Comparison of ENCODE assay signal across 9 cellular contexts in the genomic region with DNA sequence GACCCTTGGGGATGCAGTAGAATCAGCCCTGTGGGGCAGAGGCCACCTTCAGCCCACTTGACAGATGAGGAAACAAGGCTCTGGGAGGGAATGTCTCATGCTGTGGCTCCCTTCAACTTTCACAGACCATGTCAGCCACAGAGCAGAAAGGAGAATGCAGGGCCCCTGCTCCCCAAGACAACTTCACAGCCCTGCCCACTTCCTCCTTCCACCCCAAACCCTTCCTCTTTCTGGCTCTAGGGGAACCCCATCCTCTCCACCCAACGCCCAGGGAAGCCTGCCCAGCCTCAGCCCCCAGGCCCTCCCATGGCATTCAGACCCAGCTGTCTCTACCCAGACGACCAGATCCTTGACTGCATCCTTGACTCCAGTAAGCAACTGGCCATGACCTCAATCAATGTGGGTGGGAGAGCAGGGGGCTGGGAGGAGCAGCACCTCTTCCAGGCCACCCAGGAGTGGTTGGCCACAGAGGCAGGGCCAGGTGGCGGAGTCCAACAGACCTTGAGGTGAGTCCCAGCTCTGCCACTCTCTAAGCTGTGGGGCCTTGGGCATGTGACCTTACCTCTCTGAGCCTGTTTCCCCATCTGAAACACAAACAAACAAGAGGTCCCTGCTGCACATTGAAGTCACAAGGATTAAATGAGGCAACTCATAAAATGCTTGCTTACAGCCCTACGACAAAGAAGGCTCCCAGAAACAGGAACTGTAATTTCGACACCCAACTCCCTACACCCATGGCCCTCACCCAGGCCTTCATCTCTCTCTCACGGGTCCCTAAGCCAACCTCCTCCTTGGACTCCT. TPM values are rescaled to one million over a fixed set of nuclear protein-coding genes. Genes with fewer than 3 reads are reported as not detected.
A peak's percentile ranks its signal among the peaks of the same experiment; 100 is the strongest.
DNase-seq lines count a peak whose midpoint lies in the region; ATAC-seq and TF ChIP-seq lines count a peak whose summit lies in the region.
"Had no signal": no experiment of that assay in that cellular context is flagged by ENCODE, and none has a peak within 500 bp of the region (broad histone marks: within the 10 kb centered on the region; RNA-seq: fewer than 3 reads in every experiment).

No MANE protein-coding gene starts in this region.

- no peak overlapping the region for H3K4ac ChIP-seq in neuronal stem cell (ENCODE audit: low read length)

- H3K79me1 ChIP-seq in neuronal stem cell (ENCODE audit: low read depth, low read length): peaks cover 8% of the 10 kb centered on the region

- peak overlapping the region; percentile 82; the same call in 1 of the 2 replicates for H3K27ac ChIP-seq in MM.1S (ENCODE audit: low read length)
- no peak overlapping the region for H3K27ac ChIP-seq in neuronal stem cell (replicated peaks; ENCODE audit: low read length)
- H3K27ac ChIP-seq in brain microvascular endothelial cell: no peak overlapping the region

- no peaks in the 10 kb centered on the region for H3K9me3 ChIP-seq in MM.1S (replicated peaks; ENCODE audit: insufficient read depth, low read length)
- H3K9me3 ChIP-seq in neuronal stem cell (replicated peaks in 1 of 2; ENCODE audit: control insufficient read depth in 2 of 2, insufficient read depth in 1 of 2, low read depth in 1 of 2, low read length in 2 of 2): no peaks in the 10 kb centered on the region

- ATAC-seq in activated naive CD8-positive, alpha-beta T cell treated with anti-CD3 and anti-CD28 coated beads, Interleukin-2, amount 10 ng/mL, durations not matched to agents 7 days and 5 days (ENCODE audit: low read depth): peak; percentile 16
- ATAC-seq in GM19467 (IDR thresholded peaks at IDR 0.05; ENCODE audit: unreplicated experiment): no peak
- no peak for ATAC-seq in HG02623 (IDR thresholded peaks at IDR 0.05; ENCODE audit: unreplicated experiment)
- ATAC-seq: HCT116 had no signal

- H2BK15ac ChIP-seq in neuronal stem cell (ENCODE audit: low read length): no peak overlapping the region

- peak overlapping the region; percentile 66 for H2BK5ac ChIP-seq in neuronal stem cell (ENCODE audit: low read length)

- no peak overlapping the region for H4K8ac ChIP-seq in neuronal stem cell (ENCODE audit: low read depth, low read length)

- H2BK12ac ChIP-seq in neuronal stem cell (ENCODE audit: low read length): no peak overlapping the region

- H2AK5ac ChIP-seq in neuronal stem cell (ENCODE audit: low read depth, low read length): no peak overlapping the region

- H2AFZ ChIP-seq in MM.1S (ENCODE audit: low read length) (no peak overlapping the region), neuronal stem cell (ENCODE audit: low read length) (no peak overlapping the region)

- H3K9me2 ChIP-seq in MM.1S (replicated peaks; ENCODE audit: insufficient read depth, low read length): no peaks in the 10 kb centered on the region

- no peak for TF ChIP-seq CTCF in MM.1S (IDR thresholded peaks at IDR 0.05; ENCODE audit: low read length)
- no peak for TF ChIP-seq CTCF in brain microvascular endothelial cell (IDR thresholded peaks at IDR 0.05; ENCODE audit: low read depth, low read length, missing control alignments)

- peak; percentile 33 for TF ChIP-seq POLR2A in GM15510 (IDR thresholded peaks at IDR 0.05; ENCODE audit: borderline replicate concordance, extremely low read depth, insufficient read length)

- H3K27ac Mint-ChIP-seq in activated naive CD8-positive, alpha-beta T cell treated with anti-CD3 and anti-CD28 coated beads, Interleukin-2, amount 10 ng/mL, durations not matched to agents 7 days and 5 days: peak overlapping the region; percentile 95

- no peak overlapping the region for H2BK120ac ChIP-seq in neuronal stem cell (ENCODE audit: low read depth, low read length)

- H3K9ac ChIP-seq in MM.1S (ENCODE audit: low read length) (no peak overlapping the region; the same call in 1 of the 2 replicates), neuronal stem cell (ENCODE audit: low read depth, low read length, poor library complexity) (no peak overlapping the region)

- H3F3A ChIP-seq in MM.1S (ENCODE audit: insufficient read depth, low read length): peaks cover 39% of the 10 kb centered on the region

- H3K36me3 Mint-ChIP-seq in activated naive CD8-positive, alpha-beta T cell treated with anti-CD3 and anti-CD28 coated beads, Interleukin-2, amount 10 ng/mL, durations not matched to agents 7 days and 5 days: peaks cover 45% of the 10 kb centered on the region

- H3K4me3 ChIP-seq in MM.1S (ENCODE audit: low read length): no peak overlapping the region
- H3K4me3 ChIP-seq in neuronal stem cell (ENCODE audit: low read length in 2 of 2): no peak overlapping the region
- no peak overlapping the region for H3K4me3 ChIP-seq in brain microvascular endothelial cell (ENCODE audit: low read depth, low read length)

- H3K4me1 ChIP-seq in MM.1S (ENCODE audit: low read length) (peaks cover 57% of the 10 kb centered on the region), neuronal stem cell (ENCODE audit: control insufficient read depth in 2 of 2, insufficient read depth in 1 of 2, low read depth in 1 of 2, low read length in 2 of 2) (no peaks in the 10 kb centered on the region)

- no peaks in the 10 kb centered on the region for H3K9me3 Mint-ChIP-seq in activated naive CD8-positive, alpha-beta T cell treated with anti-CD3 and anti-CD28 coated beads, Interleukin-2, amount 10 ng/mL, durations not matched to agents 7 days and 5 days

- peak; percentile 36 for DNase-seq in MM.1S
- peak; percentile 59 for DNase-seq in activated naive CD8-positive, alpha-beta T cell treated with anti-CD3 and anti-CD28 coated beads, Interleukin-2, amount 10 ng/mL, durations not matched to agents 7 days and 5 days
- DNase-seq in neuronal stem cell (ENCODE audit: low spot score): no peak
- DNase-seq in G401 (ENCODE audit: low spot score): no peak
- no peak for DNase-seq in brain microvascular endothelial cell

- H4K91ac ChIP-seq in neuronal stem cell (ENCODE audit: low read depth, low read length, poor library complexity): no peak overlapping the region

- no peak overlapping the region for H3K23ac ChIP-seq in neuronal stem cell (ENCODE audit: low read depth, low read length, poor library complexity)

- H3K36me3 ChIP-seq in MM.1S (replicated peaks; ENCODE audit: insufficient read depth, low read length) (peaks cover 3% of the 10 kb centered on the region; the same call in 1 of the 2 replicates), neuronal stem cell (replicated peaks in 1 of 2; ENCODE audit: control insufficient read depth in 2 of 2, insufficient read depth in 2 of 2, low read length in 2 of 2) (peaks cover 71 to 78% of the 10 kb centered on the region in 2 donors), brain microvascular endothelial cell (replicated peaks) (peaks cover 68% of the 10 kb centered on the region)

- peak overlapping the region; percentile 31; the same call in 1 of the 2 replicates for H3K4me2 ChIP-seq in MM.1S (ENCODE audit: low read depth, low read length)
- H3K4me2 ChIP-seq in neuronal stem cell (ENCODE audit: insufficient read depth, low read length, poor library complexity, severe bottlenecking): no peak overlapping the region

- no peaks in the 10 kb centered on the region for H3K27me3 Mint-ChIP-seq in activated naive CD8-positive, alpha-beta T cell treated with anti-CD3 and anti-CD28 coated beads, Interleukin-2, amount 10 ng/mL, durations not matched to agents 7 days and 5 days

- no CpG with 5 or more reads among the region's 6 CpGs for WGBS in neuronal stem cell (ENCODE audit: extremely low coverage in 2 of 2, insufficient read length in 2 of 2, insufficient replicate concordance in 1 of 2), 2 donors

- no peaks in the 10 kb centered on the region for H3K27me3 ChIP-seq in MM.1S (replicated peaks; ENCODE audit: insufficient read depth, low read length)
- no peaks in the 10 kb centered on the region for H3K27me3 ChIP-seq in neuronal stem cell (ENCODE audit: control insufficient read depth in 3 of 3, insufficient read depth in 3 of 3, low read depth in 1 of 3, low read length in 3 of 3)
- no peaks in the 10 kb centered on the region for H3K27me3 ChIP-seq in brain microvascular endothelial cell (replicated peaks)

- no peak overlapping the region for H3K18ac ChIP-seq in neuronal stem cell (ENCODE audit: low read length)

- H3K79me2 ChIP-seq in MM.1S (ENCODE audit: low read length): peaks cover 68% of the 10 kb centered on the region

- H4K20me1 ChIP-seq in MM.1S (ENCODE audit: insufficient read depth, low read length): no peaks in the 10 kb centered on the region

- peaks cover 61% of the 10 kb centered on the region for H3K4me1 Mint-ChIP-seq in activated naive CD8-positive, alpha-beta T cell treated with anti-CD3 and anti-CD28 coated beads, Interleukin-2, amount 10 ng/mL, durations not matched to agents 7 days and 5 days

- in situ Hi-C loops in G401 (cut with HindIII; ENCODE audit: low sequenced_read_pairs): no loop called here
- in situ Hi-C loops in brain microvascular endothelial cell (cut with HindIII; ENCODE audit: low pct_ligation_motif_present, low sequenced_read_pairs): no loop called here

- no peak overlapping the region for H3K14ac ChIP-seq in neuronal stem cell (ENCODE audit: low read length)

- H3K4me3 Mint-ChIP-seq in activated naive CD8-positive, alpha-beta T cell treated with anti-CD3 and anti-CD28 coated beads, Interleukin-2, amount 10 ng/mL, durations not matched to agents 7 days and 5 days: peak overlapping the region; percentile 77

- POLR2A ChIA-PET in activated naive CD8-positive, alpha-beta T cell treated with anti-CD3 and anti-CD28 coated beads, Interleukin-2, amount 10 ng/mL, durations not matched to agents 7 days and 5 days (lab: Charles Lee): interaction anchor here (0.6 to 5.7 kb wide), 6 partner anchors 15 to 69 kb away, joined by 3 to 63 read pairs (median 4); a partner anchor contains a TSS

RNA-seq across cellular contexts. Expression of a gene that starts 15.8 kb away (rescaled TPM):
- total RNA-seq in activated naive CD8-positive, alpha-beta T cell treated with anti-CD3 and anti-CD28 coated beads, Interleukin-2, amount 10 ng/mL, durations not matched to agents 7 days and 5 days: 10 to 100 TPM; 41.3 to 42.2 TPM
- polyA plus RNA-seq in neuronal stem cell (2013, experiment 1 of 2): 29.2 TPM
- polyA plus RNA-seq in neuronal stem cell (2013, experiment 2 of 2): 27.6 TPM
- total RNA-seq in G401 (2014; rRNA removed; shearing (Covaris generic)): 41.1 and 52.0 TPM in 2 replicates

RNA-seq across cellular contexts. Expression of a gene that starts 18.4 kb away (rescaled TPM):
- 10 to 100 TPM; 19.6 to 20.6 TPM for total RNA-seq in activated naive CD8-positive, alpha-beta T cell treated with anti-CD3 and anti-CD28 coated beads, Interleukin-2, amount 10 ng/mL, durations not matched to agents 7 days and 5 days
- 5.4 TPM for polyA plus RNA-seq in neuronal stem cell (2013, experiment 1 of 2)
- polyA plus RNA-seq in neuronal stem cell (2013, experiment 2 of 2): 5.2 TPM
- 7.9 and 13.6 TPM in 2 replicates for total RNA-seq in G401 (2014; rRNA removed; shearing (Covaris generic))

RNA-seq across cellular contexts. Expression of a gene that starts 40.7 kb away (rescaled TPM):
- 10 to 100 TPM; 41.0 to 42.2 TPM for total RNA-seq in activated naive CD8-positive, alpha-beta T cell treated with anti-CD3 and anti-CD28 coated beads, Interleukin-2, amount 10 ng/mL, durations not matched to agents 7 days and 5 days
- 67.3 TPM for polyA plus RNA-seq in neuronal stem cell (2013, experiment 1 of 2)
- 64.6 TPM for polyA plus RNA-seq in neuronal stem cell (2013, experiment 2 of 2)
- total RNA-seq in G401 (2014; rRNA removed; shearing (Covaris generic)): 30.0 and 37.1 TPM in 2 replicates

RNA-seq across cellular contexts. Expression of a gene that starts 53.2 kb away (rescaled TPM):
- total RNA-seq in activated naive CD8-positive, alpha-beta T cell treated with anti-CD3 and anti-CD28 coated beads, Interleukin-2, amount 10 ng/mL, durations not matched to agents 7 days and 5 days: 10 to 100 TPM; 51.1 to 57.5 TPM
- polyA plus RNA-seq in neuronal stem cell (2013, experiment 1 of 2): 77.7 TPM
- polyA plus RNA-seq in neuronal stem cell (2013, experiment 2 of 2): 78.0 TPM
- total RNA-seq in G401 (2014; rRNA removed; shearing (Covaris generic)): 157 and 165 TPM in 2 replicates

Comparison
In these comparisons a context has a peak if more than half of its experiments do, and no peak if none do; other contexts are left out.
1. DNase-seq: peak in MM.1S (single experiment) and activated naive CD8-positive, alpha-beta T cell treated with anti-CD3 and anti-CD28 coated beads, Interleukin-2, amount 10 ng/mL, durations not matched to agents 7 days and 5 days (single experiment); none in neuronal stem cell (single experiment), G401 (single experiment) and brain microvascular endothelial cell (single experiment).